ENCODE assay signal across 12 cellular contexts in the genomic region with DNA sequence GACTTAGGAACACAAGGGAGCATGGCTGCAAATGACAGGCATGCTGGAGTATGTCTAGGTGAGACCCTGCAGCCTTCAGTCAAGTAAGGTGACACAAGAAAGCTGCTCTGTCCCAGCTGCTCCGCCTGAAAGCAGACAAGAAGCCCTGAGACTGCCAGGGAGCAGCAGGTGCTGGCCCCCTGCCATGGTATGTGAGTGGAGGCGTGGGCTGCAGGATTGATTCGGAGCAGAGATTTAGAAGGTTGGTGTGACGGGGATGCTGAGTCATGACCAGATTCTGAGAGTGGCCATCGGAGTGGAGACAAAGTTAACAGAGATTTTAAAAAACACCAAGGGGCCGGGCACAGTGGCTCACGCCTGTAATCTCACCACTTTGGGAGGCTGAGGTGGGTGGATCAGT. TPM values are rescaled to one million over a fixed set of nuclear protein-coding genes. Genes with fewer than 3 reads are reported as not detected.
A peak's percentile ranks its signal among the peaks of the same experiment; 100 is the strongest.
DNase-seq lines count a peak whose midpoint lies in the region; ATAC-seq and TF ChIP-seq lines count a peak whose summit lies in the region.
"Had no signal": no experiment of that assay in that cellular context is flagged by ENCODE, and none has a peak within 500 bp of the region (broad histone marks: within the 10 kb centered on the region; RNA-seq: fewer than 3 reads in every experiment).

No MANE protein-coding gene starts in this region.

- no peak overlapping the region for H3K4me3 Mint-ChIP-seq in Caco-2 (ENCODE audit: unreplicated experiment)
- H3K4me3 Mint-ChIP-seq: T-helper 2 cell treated with Interferon-gamma antibody and Interleukin-4, amounts not matched to agents 5 μg/mL and 100 μg/mL, for 36 hours had no signal

- peaks cover 14% of the 10 kb centered on the region for H3K36me3 Mint-ChIP-seq in Caco-2 (ENCODE audit: insufficient read depth, unreplicated experiment)

- in situ Hi-C loops in GM23248 (cut with MboI), result no loop called here
- in situ Hi-C loops in Panc1 (cut with HindIII; ENCODE audit: low pct_unique_long_range_greater_than_20kb, low sequenced_read_pairs), result no loop called here
- in situ Hi-C loops in GM13977 (cut with MboI; ENCODE audit: low pct_unique_long_range_greater_than_20kb, low sequenced_read_pairs, unreplicated experiment), result no loop called here

- CTCF ChIA-PET in Panc1 (lab: Charles Lee), result interaction anchor here (1.1 kb wide), 1 partner anchor 14 kb away, joined by 3 read pairs; no protein-coding TSS in a partner anchor
- CTCF ChIA-PET in Caco-2 (lab: Charles Lee), result no interaction called here

- no TSS peak for BruUV-seq in Panc1 (replicated peaks; lab: Mats Ljungman, UMichigan)
- no TSS peak for BruUV-seq in Caco-2 (replicated peaks; lab: Mats Ljungman, UMichigan)

- POLR2A ChIA-PET in Panc1 (lab: Charles Lee) (no interaction called here), Caco-2 (lab: Charles Lee) (no interaction called here)

- H3K27ac ChIP-seq in GM23248, result peak overlapping the region; percentile 71
- H3K27ac ChIP-seq in Panc1 (ENCODE audit: low read length), result peak overlapping the region; percentile 75
- H3K27ac ChIP-seq in epithelial cell of prostate, result peak overlapping the region; percentile 60
- peak overlapping the region in 3 of 4 donors; percentile 51 to 82 (median 65) for H3K27ac ChIP-seq in sigmoid colon
- H3K27ac ChIP-seq: ovary had no signal

- H3K9me3 Mint-ChIP-seq in Caco-2 (ENCODE audit: unreplicated experiment), result no peaks in the 10 kb centered on the region
- H3K9me3 Mint-ChIP-seq: T-helper 2 cell treated with Interferon-gamma antibody and Interleukin-4, amounts not matched to agents 5 μg/mL and 100 μg/mL, for 36 hours had no signal

- WGBS in GM23248 (ENCODE audit: low coverage in 1 of 2, low lambda C conversion rate in 2 of 2, missing lambda C conversion rate in 2 of 2), 2 experiments, result 9 to 12% methylated on average over 7 of the region's 7 CpGs
- WGBS in sigmoid colon, 2 donors, result 60 to 72% methylated on average over 7 of the region's 7 CpGs

- TF ChIP-seq EP300 in sigmoid colon (IDR thresholded peaks at IDR 0.05), result no peak

- H3K4me1 Mint-ChIP-seq in Caco-2 (ENCODE audit: low read depth, unreplicated experiment), result peaks cover 29% of the 10 kb centered on the region

- H3K9ac ChIP-seq in GM23248, result no peak overlapping the region; the same call in 1 of the 2 replicates

- no peaks in the 10 kb centered on the region for H3K36me3 ChIP-seq in GM23248 (ENCODE audit: low read depth)
- H3K36me3 ChIP-seq in Panc1 (ENCODE audit: control insufficient read depth, insufficient read depth, low read length), result peaks cover 5% of the 10 kb centered on the region
- H3K36me3 ChIP-seq in sigmoid colon, result peaks cover 0 to 6% (median 4%) of the 10 kb centered on the region in 4 donors
- no peaks in the 10 kb centered on the region for H3K36me3 ChIP-seq in Caco-2 (ENCODE audit: control insufficient read depth, insufficient read depth, low read length)
- H3K36me3 ChIP-seq: ovary had no signal

- H3K27ac Mint-ChIP-seq in Caco-2 (ENCODE audit: unreplicated experiment), result no peak overlapping the region
- H3K27ac Mint-ChIP-seq: T-helper 2 cell treated with Interferon-gamma antibody and Interleukin-4, amounts not matched to agents 5 μg/mL and 100 μg/mL, for 36 hours had no signal

- TF ChIP-seq POLR2A in sigmoid colon (IDR thresholded peaks at IDR 0.05), result no peak

- H3K27me3 ChIP-seq in GM23248 (replicated peaks; ENCODE audit: insufficient read depth) (no peaks in the 10 kb centered on the region), Panc1 (ENCODE audit: control insufficient read depth, insufficient read depth, low read length) (no peaks in the 10 kb centered on the region), sigmoid colon (no peaks in the 10 kb centered on the region), Caco-2 (replicated peaks; ENCODE audit: control insufficient read depth, insufficient read depth, low read length) (no peaks in the 10 kb centered on the region)
- H3K27me3 ChIP-seq: ovary had no signal

- H3K4me3 ChIP-seq in GM23248 (no peak overlapping the region; the same call in 1 of the 2 replicates), Panc1 (ENCODE audit: low read depth in 2 of 2, low read length in 2 of 2) (no peak overlapping the region), sigmoid colon (no peak overlapping the region), Caco-2 (ENCODE audit: low read depth, low read length) (no peak overlapping the region)
- H3K4me3 ChIP-seq: ovary had no signal

- intact Hi-C loops in Panc1 (cut with micrococcal nuclease; ENCODE audit: unreplicated experiment) (no loop called here), sigmoid colon (cut with DNase I) (no loop called here), Caco-2 (cut with micrococcal nuclease; ENCODE audit: unreplicated experiment) (no loop called here)

- no peaks in the 10 kb centered on the region for H3K27me3 Mint-ChIP-seq in Caco-2 (ENCODE audit: insufficient read depth, unreplicated experiment)

- DNase-seq in GM23248 (peak; percentile 93), Panc1 (ENCODE audit: low read depth, low spot score) (no peak), epithelial cell of prostate (ENCODE audit: low read depth, low spot score) (no peak), sigmoid colon (peak; percentile 73), Caco-2 (no peak), GM13977 (ENCODE audit: low spot score) (no peak), DMS114 treated with DMSO at 0.1 percent for 48 hours (lab: John Stamatoyannopoulos, UW; ENCODE audit: unreplicated experiment) (no peak)
- no peak for DNase-seq in activated CD8-positive, alpha-beta memory T cell treated with anti-CD3 and anti-CD28 coated beads, Interleukin-2, amount 50 U/mL, for 4 hours
- DNase-seq: Karpas-422; ovary; stimulated activated naive CD8-positive, alpha-beta T cell treated with anti-CD3 and anti-CD28 coated beads, Interleukin-15, Interleukin-2, amounts not matched to agents 100 U/mL and 50 U/mL, for 24 hours had no signal

- peaks cover 47% of the 10 kb centered on the region for H3K4me1 ChIP-seq in GM23248 (ENCODE audit: insufficient read depth)
- peaks cover 54% of the 10 kb centered on the region for H3K4me1 ChIP-seq in Panc1 (ENCODE audit: control insufficient read depth, insufficient read depth, low read length)
- H3K4me1 ChIP-seq in sigmoid colon, result peaks cover 0 to 25% (median 21%) of the 10 kb centered on the region in 4 donors
- H3K4me1 ChIP-seq in Caco-2, result peaks cover 30% of the 10 kb centered on the region

- H3K9me3 ChIP-seq in GM23248 (ENCODE audit: low read depth), result no peaks in the 10 kb centered on the region
- H3K9me3 ChIP-seq in Panc1 (ENCODE audit: control insufficient read depth, insufficient read depth, low read depth, low read length), result no peaks in the 10 kb centered on the region
- H3K9me3 ChIP-seq in sigmoid colon, result no peaks in the 10 kb centered on the region
- no peaks in the 10 kb centered on the region for H3K9me3 ChIP-seq in Caco-2
- H3K9me3 ChIP-seq: ovary had no signal

- H3K9me2 ChIP-seq in GM23248 (ENCODE audit: insufficient read depth), result no peaks in the 10 kb centered on the region

- peaks cover 47% of the 10 kb centered on the region for H3K79me2 ChIP-seq in GM23248 (ENCODE audit: insufficient read depth)

- no peak for TF ChIP-seq CTCF in Panc1 (IDR thresholded peaks at IDR 0.05)
- no peak for TF ChIP-seq CTCF in sigmoid colon (IDR thresholded peaks at IDR 0.05)
- TF ChIP-seq CTCF in Caco-2 (IDR thresholded peaks at IDR 0.05; ENCODE audit: insufficient read depth in 1 of 2, low read depth in 1 of 2, low read length in 1 of 2, severe bottlenecking in 1 of 2, unreplicated experiment in 1 of 2), result no peak
- TF ChIP-seq CTCF in GM13977 (IDR thresholded peaks at IDR 0.05; ENCODE audit: extremely low read depth, insufficient read depth, missing control alignments), result no peak

- peak overlapping the region; percentile 73 for H3K4me2 ChIP-seq in GM23248 (ENCODE audit: unreplicated experiment)

- H2AFZ ChIP-seq in GM23248, result no peak overlapping the region

- no peaks in the 10 kb centered on the region; the same call in 1 of the 2 replicates for H4K20me1 ChIP-seq in GM23248 (ENCODE audit: insufficient read depth)

- ATAC-seq in Panc1, result peak; percentile 33; the same call in 1 of the 2 replicates
- ATAC-seq: stimulated activated naive CD8-positive, alpha-beta T cell treated with anti-CD3 and anti-CD28 coated beads, Interleukin-15, Interleukin-2, amounts not matched to agents 100 U/mL and 50 U/mL, for 24 hours had no signal

- peaks cover 35% of the 10 kb centered on the region for H3F3A ChIP-seq in GM23248 (ENCODE audit: insufficient read depth)

RNA-seq across cellular contexts. Expression of gene LRP11, which starts 17.8 kb away (rescaled TPM):
- total RNA-seq in GM23248 (2014; rRNA removed; shearing (Covaris generic)), result 108 and 168 TPM in 2 replicates
- polyA plus RNA-seq in GM23248 (2016; fragmentation: Nextera tagmentation; extraction: Ambion mirVana), result 44.9 and 50.3 TPM in 2 replicates
- 151 TPM for total RNA-seq in Panc1 (2021; ENCODE audit: unreplicated experiment)
- 102 TPM for polyA plus RNA-seq in Panc1 (2012; ENCODE audit: insufficient read length)
- total RNA-seq in sigmoid colon, result 10 to 100 TPM; 17.2 to 71.7 (median 21.5) TPM
- 10 to 100 TPM in 1 of 3 donors, 1 to 10 TPM in 2; 2.4 to 11.7 (median 3.5) TPM for polyA plus RNA-seq in sigmoid colon
- total RNA-seq in Caco-2 (2022), result 17.7 and 18.4 TPM in 2 replicates

RNA-seq across cellular contexts. Expression of gene RAET1E, which starts 51.6 kb away (rescaled TPM):
- 8.6 and 10.4 TPM in 2 replicates for total RNA-seq in GM23248 (2014; rRNA removed; shearing (Covaris generic))
- 8.1 and 8.8 TPM in 2 replicates for polyA plus RNA-seq in GM23248 (2016; fragmentation: Nextera tagmentation; extraction: Ambion mirVana)
- 1.8 TPM for total RNA-seq in Panc1 (2021; ENCODE audit: unreplicated experiment)
- polyA plus RNA-seq in Panc1 (2012; ENCODE audit: insufficient read length), result 0.33 TPM
- under 1 TPM in 1 of 4 donors, not detected in 3; 0.33 TPM for total RNA-seq in sigmoid colon
- under 1 TPM in 1 of 3 donors, not detected in 2; 0.15 TPM for polyA plus RNA-seq in sigmoid colon
- total RNA-seq in Caco-2 (2022), result not detected in 2 replicates

Comparison
In these comparisons a context has a peak if more than half of its experiments do, and no peak if none do; other contexts are left out.
1. DNase-seq: peak in GM23248 (single experiment) and sigmoid colon (single experiment); none in Panc1 (single experiment), epithelial cell of prostate (single experiment), Caco-2 (0 of 2), GM13977 (single experiment), DMS114 treated with DMSO at 0.1 percent for 48 hours (single experiment) and activated CD8-positive, alpha-beta memory T cell treated with anti-CD3 and anti-CD28 coated beads, Interleukin-2, amount 50 U/mL, for 4 hours (single experiment).
2. Peak in every context shown above with its lines, with median percentiles within 50 percentile points of each other: H3K27ac ChIP-seq.